Comparison of ENCODE assay signal across 18 cellular contexts in genomic region chr16:68770671-68771070, GRCh38. TPM values are rescaled to one million over a fixed set of nuclear protein-coding genes. Genes with fewer than 3 reads are reported as not detected.
"Had no signal": no experiment of that assay in that cellular context is flagged by ENCODE, and none has a peak within 500 bp of the region (broad histone marks: within the 10 kb centered on the region; RNA-seq: fewer than 3 reads in every experiment).

No MANE protein-coding gene starts in this region.

- H3K27ac ChIP-seq: VCaP had no signal

- DNase-seq: activated CD4-positive, alpha-beta T cell treated with anti-CD3 and anti-CD28 coated beads for 1 hour; activated CD8-positive, alpha-beta memory T cell treated with anti-CD3 and anti-CD28 coated beads for 24 hours; activated CD8-positive, alpha-beta memory T cell treated with anti-CD3 and anti-CD28 coated beads, Interleukin-2, amount 50 U/mL, for 48 hours; activated effector memory CD4-positive, alpha-beta T cell treated with anti-CD3 and anti-CD28 coated beads, Interleukin-2, amount 50 U/mL, for 16 hours; activated T-cell treated with anti-CD3 and anti-CD28 coated beads, Interleukin-2, amount 50 U/mL, for 72 hours; amniotic stem cell; dermis blood vessel endothelial cell; effector memory CD4-positive, alpha-beta T cell; foreskin fibroblast; mesendoderm; naive thymus-derived CD8-positive, alpha-beta T cell; nucleus accumbens; stimulated activated naive B cell treated with anti-CD40 and anti-IgM and Interleukin-4, amounts not matched to agents 10 μg/mL and 1 μg/mL and 100 μg/mL, for 72 hours; T-helper 9 cell had no signal

- ATAC-seq: activated naive CD4-positive, alpha-beta T cell treated with anti-CD3 and anti-CD28 coated beads, Interleukin-2, amount 50 U/mL, for 72 hours; activated T-cell treated with anti-CD3 and anti-CD28 coated beads, Interleukin-2, amount 50 U/mL, for 72 hours; naive thymus-derived CD8-positive, alpha-beta T cell; stimulated activated naive B cell treated with anti-CD40 and anti-IgM and Interleukin-4, amounts not matched to agents 10 μg/mL and 1 μg/mL and 100 μg/mL, for 72 hours had no signal

RNA-seq across cellular contexts. Expression of gene CDH1, which starts 33.6 kb away (rescaled TPM):
- total RNA-seq: glomerular endothelial cell; naive thymus-derived CD8-positive, alpha-beta T cell; posterior vena cava had no signal
